8 cellular contexts compared by ENCODE assay signal in genomic region chr5:149706158-149706557, GRCh38.
"Had no signal": no experiment of that assay in that cellular context is flagged by ENCODE, and none has a peak within 500 bp of the region (broad histone marks: within the 10 kb centered on the region; RNA-seq: fewer than 3 reads in every experiment).

No MANE protein-coding gene starts in this region.

- FAIRE-seq: G401.6, GM12878, GM12891, GM12892, GM18507, GM19239 had no signal

- DNase-seq: GDM1, GF-D8 had no signal

- ATAC-seq: GM12878 had no signal

- H3K4me3 ChIP-seq: GM12878 had no signal
